27 cellular contexts compared by ENCODE assay signal in the genomic region with DNA sequence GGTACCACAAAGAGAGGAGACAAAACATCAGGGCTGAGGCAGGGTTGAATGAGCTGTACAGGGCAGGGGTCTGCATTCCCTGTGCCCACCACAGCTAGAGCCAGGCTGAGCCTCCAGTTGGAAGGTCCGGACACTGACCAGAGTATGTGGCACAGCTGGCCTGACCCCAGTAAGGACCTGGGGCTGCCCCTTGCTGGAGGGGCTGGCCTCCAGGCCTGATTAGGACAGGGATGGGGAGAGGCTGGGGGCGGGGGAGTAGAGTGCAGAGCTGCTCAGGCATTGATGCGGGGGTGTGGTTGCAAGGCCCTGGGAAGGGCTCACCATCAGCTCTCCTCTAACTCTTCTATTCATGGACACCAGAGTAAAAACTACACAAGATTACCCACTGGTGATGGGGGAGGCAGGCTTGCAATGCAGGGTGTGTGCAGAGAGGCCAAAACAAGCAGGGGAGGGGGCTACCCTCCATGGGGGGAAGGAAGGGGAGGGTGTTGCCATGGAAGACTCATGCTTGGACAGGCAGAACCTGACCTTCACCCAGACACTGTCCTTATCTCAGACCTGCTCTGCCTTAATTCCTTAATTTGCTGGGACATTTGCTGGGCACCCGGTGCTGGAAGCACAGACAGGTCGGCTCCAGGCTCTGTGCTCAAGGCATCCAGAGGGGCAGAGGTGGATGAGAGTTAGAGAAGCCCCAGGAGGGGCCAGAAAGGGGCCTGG. TPM values are rescaled to one million over a fixed set of nuclear protein-coding genes. Genes with fewer than 3 reads are reported as not detected.
A peak's percentile ranks its signal among the peaks of the same experiment; 100 is the strongest.
DNase-seq lines count a peak whose midpoint lies in the region; ATAC-seq and TF ChIP-seq lines count a peak whose summit lies in the region.
"Had no signal": no experiment of that assay in that cellular context is flagged by ENCODE, and none has a peak within 500 bp of the region (broad histone marks: within the 10 kb centered on the region; RNA-seq: fewer than 3 reads in every experiment).

No MANE protein-coding gene starts in this region.

- H3K27me3 Mint-ChIP-seq in Caco-2 (ENCODE audit: insufficient read depth, unreplicated experiment) (peaks cover 16% of the 10 kb centered on the region), nephron (ENCODE audit: low read depth) (peaks cover 25% of the 10 kb centered on the region)

- H3K36me3 Mint-ChIP-seq in Caco-2 (ENCODE audit: insufficient read depth, unreplicated experiment) = peaks cover 6% of the 10 kb centered on the region
- no peaks in the 10 kb centered on the region for H3K36me3 Mint-ChIP-seq in nephron (ENCODE audit: low read depth)
- H3K36me3 Mint-ChIP-seq: CD8-positive, alpha-beta T cell had no signal

- in situ Hi-C loops in gastrocnemius medialis (cut with MboI; ENCODE audit: low sequenced_read_pairs in 4 of 4) = no loop called here

- no peak overlapping the region for H3K4me3 Mint-ChIP-seq in Caco-2 (ENCODE audit: unreplicated experiment)
- no peak overlapping the region for H3K4me3 Mint-ChIP-seq in nephron
- H3K4me3 Mint-ChIP-seq: CD8-positive, alpha-beta T cell had no signal

- POLR2A ChIA-PET in Caco-2 (lab: Charles Lee) = no interaction called here

- H3K9me3 Mint-ChIP-seq in Caco-2 (ENCODE audit: unreplicated experiment) (peaks cover 8% of the 10 kb centered on the region), nephron (peaks cover 13% of the 10 kb centered on the region)

- intact Hi-C loops in Caco-2 (cut with micrococcal nuclease; ENCODE audit: unreplicated experiment) = no loop called here
- intact Hi-C loops in sciatic nerve (cut with DNase I) = no loop called here
- intact Hi-C loops in gastrocnemius medialis (cut with DNase I; ENCODE audit: low total_unique reads) = no loop called here

- DNase-seq in Caco-2 = no peak
- DNase-seq in RWPE2 (ENCODE audit: low spot score) = peak; percentile 74
- no peak for DNase-seq in sciatic nerve (ENCODE audit: low spot score)
- no peak for DNase-seq in NCI-H128 (lab: John Stamatoyannopoulos, UW; ENCODE audit: unreplicated experiment)
- DNase-seq in gastrocnemius medialis = no peak
- no peak for DNase-seq in dermis blood vessel endothelial cell
- DNase-seq: CD8-positive, alpha-beta T cell; DMS 273 treated with DMSO at 0.1 percent for 48 hours; DMS79; EL; GDM1; GM23248; H7; KG1; MG63; NCI-H1048; NCI-H1417 treated with DMSO at 0.1 percent for 48 hours; NCI-H1694 treated with DMSO at 0.1 percent for 48 hours; NCI-H2081; NCI-H2227 treated with DMSO at 0.1 percent for 48 hours; NCI-H526 treated with DMSO at 0.1 percent for 48 hours; Right ventricle myocardium superior had no signal

- H3K4me1 ChIP-seq in Caco-2 (no peaks in the 10 kb centered on the region), RWPE2 (ENCODE audit: insufficient read depth, poor library complexity, severe bottlenecking) (no peaks in the 10 kb centered on the region), gastrocnemius medialis (no peaks in the 10 kb centered on the region)
- H3K4me1 ChIP-seq: SJSA1 had no signal

- no peak for TF ChIP-seq POLR2A in gastrocnemius medialis (IDR thresholded peaks at IDR 0.05)

- H3K36me3 ChIP-seq in Caco-2 (ENCODE audit: control insufficient read depth, insufficient read depth, low read length) = no peaks in the 10 kb centered on the region
- no peaks in the 10 kb centered on the region for H3K36me3 ChIP-seq in RWPE2 (ENCODE audit: low read depth)
- no peaks in the 10 kb centered on the region for H3K36me3 ChIP-seq in gastrocnemius medialis
- H3K36me3 ChIP-seq: MG63, SJSA1 had no signal

- TF ChIP-seq CTCF in Caco-2 (IDR thresholded peaks at IDR 0.05; ENCODE audit: insufficient read depth in 1 of 2, low read depth in 1 of 2, low read length in 1 of 2, severe bottlenecking in 1 of 2, unreplicated experiment in 1 of 2) (no peak), RWPE2 (IDR thresholded peaks at IDR 0.05; ENCODE audit: poor library complexity, severe bottlenecking) (no peak), nephron (IDR thresholded peaks at IDR 0.05; ENCODE audit: unreplicated experiment in 3 of 3) (no peak), gastrocnemius medialis (IDR thresholded peaks at IDR 0.05 in 4 of 5, conservative IDR thresholded peaks at IDR 0.05 in 1 of 5) (no peak)

- H3K27ac ChIP-seq in RWPE2 (ENCODE audit: poor library complexity, severe bottlenecking) (no peak overlapping the region), gastrocnemius medialis (no peak overlapping the region)
- H3K27ac ChIP-seq: C4-2B, GM23248, PC-9, SJSA1 had no signal

- H3K9me3 ChIP-seq in Caco-2 = peaks cover 4% of the 10 kb centered on the region; the same call in 1 of the 2 replicates
- H3K9me3 ChIP-seq in RWPE2 (ENCODE audit: severe bottlenecking) = no peaks in the 10 kb centered on the region
- H3K9me3 ChIP-seq in gastrocnemius medialis = no peaks in the 10 kb centered on the region
- H3K9me3 ChIP-seq: MG63, SJSA1 had no signal

- ATAC-seq in RWPE2 (ENCODE audit: low read depth) = no peak
- ATAC-seq in sciatic nerve = peak; percentile 16
- no peak for ATAC-seq in gastrocnemius medialis
- ATAC-seq: CD8-positive, alpha-beta T cell; GM12878 had no signal

- no peak overlapping the region for H3K4me3 ChIP-seq in Caco-2 (ENCODE audit: low read depth, low read length)
- no peak overlapping the region for H3K4me3 ChIP-seq in RWPE2 (ENCODE audit: severe bottlenecking)
- no peak overlapping the region for H3K4me3 ChIP-seq in gastrocnemius medialis
- H3K4me3 ChIP-seq: GM12878, GM23248, MG63, PC-9, SJSA1 had no signal

- peak overlapping the region; percentile 3 for H3K27ac Mint-ChIP-seq in Caco-2 (ENCODE audit: unreplicated experiment)
- H3K27ac Mint-ChIP-seq in nephron = peak overlapping the region; percentile 49 to 83 (median 68)
- H3K27ac Mint-ChIP-seq: CD8-positive, alpha-beta T cell had no signal

- no TSS peak for BruUV-seq in Caco-2 (replicated peaks; lab: Mats Ljungman, UMichigan)

- H3K27me3 ChIP-seq in Caco-2 (replicated peaks; ENCODE audit: control insufficient read depth, insufficient read depth, low read length) (no peaks in the 10 kb centered on the region), RWPE2 (ENCODE audit: insufficient read depth, poor library complexity, severe bottlenecking) (no peaks in the 10 kb centered on the region), gastrocnemius medialis (no peaks in the 10 kb centered on the region)

- H3K4me1 Mint-ChIP-seq in Caco-2 (ENCODE audit: low read depth, unreplicated experiment) (peaks cover 5% of the 10 kb centered on the region), nephron (peaks cover 24% of the 10 kb centered on the region)

- CTCF ChIA-PET in Caco-2 (lab: Charles Lee) = no interaction called here

RNA-seq across cellular contexts. Expression of gene EMILIN3, which starts 7.4 kb away (rescaled TPM):
- total RNA-seq in Caco-2 (2022) (0.50 and 0.51 TPM in 2 replicates), sciatic nerve (9.9 TPM), gastrocnemius medialis (under 1 TPM in 3 of 4 donors, not detected in 1; 0.20 to 0.33 (median 0.20) TPM), dermis blood vessel endothelial cell (under 0.01 and 0.09 TPM in 2 replicates)
- total RNA-seq: CD8-positive, alpha-beta T cell; GM12878; GM23248; PC-9; SJSA1 had no signal

RNA-seq across cellular contexts. Expression of gene LPIN3, which starts 33.4 kb away (rescaled TPM):
- total RNA-seq in Caco-2 (2022) (32.6 and 32.8 TPM in 2 replicates), sciatic nerve (12.9 TPM), gastrocnemius medialis (1 to 10 TPM in 2 of 4 donors, under 1 TPM in 2; 0.56 to 2.4 (median 1.1) TPM), dermis blood vessel endothelial cell (1.0 and 1.5 TPM in 2 replicates)
- total RNA-seq: SJSA1 had no signal

RNA-seq across cellular contexts. Expression of gene ZHX3, which starts 56.5 kb away (rescaled TPM):
- total RNA-seq in Caco-2 (2022) (22.9 and 24.6 TPM in 2 replicates), sciatic nerve (39.7 TPM), gastrocnemius medialis (10 to 100 TPM; 20.1 to 30.0 (median 25.9) TPM), dermis blood vessel endothelial cell (10.6 and 12.1 TPM in 2 replicates)
